ENCODE assay signal across 1 cellular context in genomic region chr4:77861500-77861899, GRCh38.
TF ChIP-seq lines count a peak whose summit lies in the region.

No MANE protein-coding gene starts in this region.

TF ChIP-seq in GM12878, 131 proteins besides CTCF, POLR2A, EP300 and RAD21 (continued from another document):
- TF ChIP-seq ZBTB33 (IDR thresholded peaks at IDR 0.05) (no peak), NKRF (conservative IDR thresholded peaks at IDR 0.05) (no peak), RFX5 (IDR thresholded peaks at IDR 0.05; ENCODE audit: low read depth, low read length) (no peak), MYC (IDR thresholded peaks at IDR 0.05; ENCODE audit: insufficient read depth, insufficient read length, insufficient replicate concordance, low read length, severe bottlenecking) (no peak), HDGF (IDR thresholded peaks at IDR 0.05) (no peak), MXI1 (IDR thresholded peaks at IDR 0.05; ENCODE audit: low read depth, low read length) (no peak), ZNF24 (IDR thresholded peaks at IDR 0.05) (peak; percentile 77), CBFB (IDR thresholded peaks at IDR 0.05; ENCODE audit: low read depth) (0 out of 2 replicates have a peak, but pooled peaks have one; percentile 38), RUNX3 (IDR thresholded peaks at IDR 0.05; ENCODE audit: low read length) (0 out of 2 replicates have a peak, but pooled peaks have one; percentile 2)
